17 cellular contexts compared by ENCODE assay signal in the genomic region with DNA sequence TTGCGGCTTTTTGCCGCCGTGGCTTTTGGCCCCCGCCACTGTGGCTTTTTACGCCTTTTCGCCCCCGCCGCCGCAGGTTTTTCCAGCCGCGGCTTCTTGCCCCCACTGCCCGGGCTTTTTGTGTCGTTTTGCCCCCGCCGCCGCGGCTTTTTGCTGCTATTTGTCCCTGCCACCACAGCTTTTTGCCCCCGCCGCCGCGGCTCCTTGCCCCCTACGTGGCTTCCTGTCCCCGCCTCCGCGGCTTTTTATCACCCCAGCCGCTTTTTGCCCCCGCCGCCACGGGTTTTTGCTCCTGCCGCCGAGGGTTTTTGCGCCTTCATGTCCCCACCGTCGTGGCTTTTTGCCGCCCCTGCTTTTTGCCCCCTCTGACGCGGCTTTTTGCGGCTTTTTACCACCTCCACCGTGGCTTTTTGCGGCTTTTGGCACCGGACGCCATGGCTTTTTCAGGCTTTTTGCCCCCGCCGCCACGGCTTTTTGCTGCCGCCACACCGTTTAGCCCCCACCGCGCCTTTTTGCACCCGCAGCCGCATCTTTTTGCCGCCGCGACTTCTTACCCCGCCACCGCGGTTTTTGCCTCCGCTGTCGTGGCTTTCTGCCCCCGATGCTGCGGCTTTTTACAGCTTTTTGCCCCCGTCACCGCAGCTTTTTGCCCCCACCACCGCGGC.
DNase-seq lines count a peak whose midpoint lies in the region; ATAC-seq, FAIRE-seq and TF ChIP-seq lines count a peak whose summit lies in the region.
"Had no signal": no experiment of that assay in that cellular context is flagged by ENCODE, and none has a peak within 500 bp of the region (broad histone marks: within the 10 kb centered on the region; RNA-seq: fewer than 3 reads in every experiment).

No MANE protein-coding gene starts in this region.

- no peak overlapping the region for H2AFZ ChIP-seq in HepG2 (ENCODE audit: low read length)

- H3K4me1 Mint-ChIP-seq in osteocyte (ENCODE audit: unreplicated experiment), result no peaks in the 10 kb centered on the region

- in situ Hi-C loops in HepG2 (cut with HindIII; ENCODE audit: extremely low pct_ligation_motif_present, low pct_unique_long_range_greater_than_20kb), result no loop called here

- H3K9me3 ChIP-seq in right lobe of liver (no peaks in the 10 kb centered on the region), HepG2 (ENCODE audit: low read length) (peaks cover 47% of the 10 kb centered on the region), RWPE2 (ENCODE audit: severe bottlenecking) (peaks cover 4% of the 10 kb centered on the region)
- H3K9me3 ChIP-seq: HAP-1 had no signal

- H3K36me3 ChIP-seq in right lobe of liver, result no peaks in the 10 kb centered on the region
- H3K36me3 ChIP-seq in HepG2 (replicated peaks in 1 of 2; ENCODE audit: control insufficient read depth in 1 of 2, insufficient read depth in 2 of 2, low read length in 2 of 2), result no peaks in the 10 kb centered on the region
- no peaks in the 10 kb centered on the region for H3K36me3 ChIP-seq in RWPE2 (ENCODE audit: low read depth)
- H3K36me3 ChIP-seq: BLaER1 treated with 17β-estradiol and CSF1 and Interleukin-3, amounts not matched to agents 10 nM and 100 nM; HAP-1 had no signal

- CTCF ChIA-PET in HepG2 (lab: Yijun Ruan, JAX; ENCODE audit: low intra/inter-chr PET ratio, low total read pairs), result no interaction called here

- TF ChIP-seq EP300 in HepG2 (IDR thresholded peaks at IDR 0.05; ENCODE audit: low read depth in 2 of 2, low read length in 2 of 2), result no peak
- TF ChIP-seq EP300 in HepG2 (CRISPR knock-in tag; IDR thresholded peaks at IDR 0.05; ENCODE audit: borderline replicate concordance), result no peak

- no peak for FAIRE-seq in HepG2 (lab: Jason Lieb, UNC)
- FAIRE-seq: D721Med, RCC 7860 had no signal

- no peaks in the 10 kb centered on the region for H3K27me3 Mint-ChIP-seq in osteocyte (ENCODE audit: unreplicated experiment)

- no peak overlapping the region for H3K4me2 ChIP-seq in HepG2 (ENCODE audit: low read depth, low read length)
- H3K4me2 ChIP-seq: BLaER1 treated with 17β-estradiol and CSF1 and Interleukin-3, amounts not matched to agents 10 nM and 100 nM had no signal

- intact Hi-C loops in right lobe of liver (cut with DNase I), result no loop called here
- intact Hi-C loops in HepG2 (cut with micrococcal nuclease; ENCODE audit: unreplicated experiment), result no loop called here

- no peak overlapping the region for H3K4me3 Mint-ChIP-seq in osteocyte (ENCODE audit: unreplicated experiment)
- H3K4me3 Mint-ChIP-seq: CD8-positive, alpha-beta T cell had no signal

- TF ChIP-seq CTCF in right lobe of liver (IDR thresholded peaks at IDR 0.05) (no peak), HepG2 (CRISPR knock-in tag; IDR thresholded peaks at IDR 0.05) (no peak), RWPE2 (IDR thresholded peaks at IDR 0.05; ENCODE audit: poor library complexity, severe bottlenecking) (no peak), osteocyte (IDR thresholded peaks at IDR 0.05) (no peak)

- TF ChIP-seq RAD21 in HepG2 (CRISPR knock-in tag; IDR thresholded peaks at IDR 0.05), result no peak

- TF ChIP-seq POLR2A in right lobe of liver (IDR thresholded peaks at IDR 0.05), result no peak
- no peak for TF ChIP-seq POLR2A in HepG2 (IDR thresholded peaks at IDR 0.05; ENCODE audit: insufficient read depth in 1 of 2, low read depth in 2 of 2, low read length in 2 of 2)

- no peak overlapping the region for H3K4me3 ChIP-seq in right lobe of liver
- no peak overlapping the region for H3K4me3 ChIP-seq in HepG2 (replicated peaks in 1 of 3; ENCODE audit: insufficient read depth in 1 of 3, low read depth in 2 of 3, low read length in 3 of 3)
- H3K4me3 ChIP-seq in RWPE2 (ENCODE audit: severe bottlenecking), result no peak overlapping the region
- H3K4me3 ChIP-seq: BLaER1 treated with 17β-estradiol and CSF1 and Interleukin-3, amounts not matched to agents 10 nM and 100 nM; HAP-1 had no signal

- H3K9ac ChIP-seq in HepG2 (ENCODE audit: insufficient read depth, low read depth, low read length), result no peak overlapping the region
- H3K9ac ChIP-seq: BLaER1 treated with 17β-estradiol and CSF1 and Interleukin-3, amounts not matched to agents 10 nM and 100 nM had no signal

- H3K4me1 ChIP-seq in right lobe of liver (no peaks in the 10 kb centered on the region), HepG2 (ENCODE audit: insufficient read depth, low read length) (no peaks in the 10 kb centered on the region), RWPE2 (ENCODE audit: insufficient read depth, poor library complexity, severe bottlenecking) (no peaks in the 10 kb centered on the region)
- H3K4me1 ChIP-seq: BLaER1 treated with 17β-estradiol and CSF1 and Interleukin-3, amounts not matched to agents 10 nM and 100 nM; HAP-1 had no signal

- no peaks in the 10 kb centered on the region for H3K79me2 ChIP-seq in HepG2 (ENCODE audit: insufficient read depth, low read length)

- BruUV-seq in HepG2 (replicated peaks; lab: Mats Ljungman, UMichigan), result no TSS peak

- H3K27ac ChIP-seq in right lobe of liver (no peak overlapping the region), HepG2 (ENCODE audit: extremely low read length, insufficient read depth, low read length) (no peak overlapping the region), RWPE2 (ENCODE audit: poor library complexity, severe bottlenecking) (no peak overlapping the region)
- H3K27ac ChIP-seq: BLaER1 treated with 17β-estradiol and CSF1 and Interleukin-3, amounts not matched to agents 10 nM and 100 nM had no signal

- POLR2A ChIA-PET in HepG2 (lab: Yijun Ruan, JAX), result no interaction called here

- peaks cover 22% of the 10 kb centered on the region for H3K9me3 Mint-ChIP-seq in osteocyte (ENCODE audit: unreplicated experiment)

- no peaks in the 10 kb centered on the region for H3K27me3 ChIP-seq in right lobe of liver
- no peaks in the 10 kb centered on the region for H3K27me3 ChIP-seq in HepG2 (ENCODE audit: control insufficient read depth in 1 of 2, insufficient read depth in 2 of 2, low read length in 2 of 2)
- H3K27me3 ChIP-seq in RWPE2 (ENCODE audit: insufficient read depth, poor library complexity, severe bottlenecking), result no peaks in the 10 kb centered on the region

- ATAC-seq in right lobe of liver (no peak), HepG2 (no peak), RWPE2 (ENCODE audit: low read depth) (no peak)
- ATAC-seq: CD8-positive, alpha-beta T cell had no signal

- no peaks in the 10 kb centered on the region for H4K20me1 ChIP-seq in HepG2 (ENCODE audit: insufficient read depth, low read length)
- H4K20me1 ChIP-seq: BLaER1 treated with 17β-estradiol and CSF1 and Interleukin-3, amounts not matched to agents 10 nM and 100 nM had no signal

- no peak overlapping the region for H3K27ac Mint-ChIP-seq in osteocyte (ENCODE audit: unreplicated experiment)
- H3K27ac Mint-ChIP-seq: CD8-positive, alpha-beta T cell had no signal

- 67% methylated on average over 35 of the region's 65 CpGs for WGBS in right lobe of liver (ENCODE audit: insufficient coverage, low coverage, low lambda C conversion rate, missing lambda C conversion rate)
- WGBS in HepG2 (ENCODE audit: low lambda C conversion rate), result 85% methylated on average over 65 of the region's 65 CpGs

- H3K36me3 Mint-ChIP-seq in osteocyte (ENCODE audit: unreplicated experiment), result peaks cover 2% of the 10 kb centered on the region

- DNase-seq in right lobe of liver (peak in 2 of 3 donors; percentile 29 to 53), HepG2 (ENCODE audit: low spot score) (no peak), RWPE2 (ENCODE audit: low spot score) (peak; percentile 44), osteocyte (ENCODE audit: extremely low spot score, unreplicated experiment) (peak; percentile 83), GOT3 (lab: John Stamatoyannopoulos, UW) (no peak), pons (ENCODE audit: low spot score) (no peak), epidermal melanocyte (ENCODE audit: insufficient read length, low spot score) (no peak)
- DNase-seq: CD8-positive, alpha-beta T cell; DMS79; KG1; NCI-H1105 treated with DMSO at 0.1 percent for 48 hours; NCI-H1694; NK-92 treated with Interleukin-12 subunit alpha and Interleukin-12 subunit beta, amount 100 ng/mL, for 24 hours had no signal

TF ChIP-seq in HepG2, 621 proteins besides CTCF, POLR2A, EP300 and RAD21 (continues in another document):
- TF ChIP-seq, protein P1, sequence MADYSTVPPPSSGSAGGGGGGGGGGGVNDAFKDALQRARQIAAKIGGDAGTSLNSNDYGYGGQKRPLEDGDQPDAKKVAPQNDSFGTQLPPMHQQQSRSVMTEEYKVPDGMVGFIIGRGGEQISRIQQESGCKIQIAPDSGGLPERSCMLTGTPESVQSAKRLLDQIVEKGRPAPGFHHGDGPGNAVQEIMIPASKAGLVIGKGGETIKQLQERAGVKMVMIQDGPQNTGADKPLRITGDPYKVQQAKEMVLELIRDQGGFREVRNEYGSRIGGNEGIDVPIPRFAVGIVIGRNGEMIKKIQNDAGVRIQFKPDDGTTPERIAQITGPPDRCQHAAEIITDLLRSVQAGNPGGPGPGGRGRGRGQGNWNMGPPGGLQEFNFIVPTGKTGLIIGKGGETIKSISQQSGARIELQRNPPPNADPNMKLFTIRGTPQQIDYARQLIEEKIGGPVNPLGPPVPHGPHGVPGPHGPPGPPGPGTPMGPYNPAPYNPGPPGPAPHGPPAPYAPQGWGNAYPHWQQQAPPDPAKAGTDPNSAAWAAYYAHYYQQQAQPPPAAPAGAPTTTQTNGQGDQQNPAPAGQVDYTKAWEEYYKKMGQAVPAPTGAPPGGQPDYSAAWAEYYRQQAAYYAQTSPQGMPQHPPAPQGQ (CRISPR knock-in tag; IDR thresholded peaks at IDR 0.05; ENCODE audit: borderline replicate concordance), result no peak

Comparison
In these comparisons a context has a peak if more than half of its experiments do, and no peak if none do; other contexts are left out.
1. DNase-seq: peak in right lobe of liver (2 of 3), RWPE2 (single experiment) and osteocyte (single experiment); none in HepG2 (single experiment), GOT3 (single experiment), pons (single experiment) and epidermal melanocyte (single experiment).